ENCODE assay signal across 1 cellular context in the genomic region with DNA sequence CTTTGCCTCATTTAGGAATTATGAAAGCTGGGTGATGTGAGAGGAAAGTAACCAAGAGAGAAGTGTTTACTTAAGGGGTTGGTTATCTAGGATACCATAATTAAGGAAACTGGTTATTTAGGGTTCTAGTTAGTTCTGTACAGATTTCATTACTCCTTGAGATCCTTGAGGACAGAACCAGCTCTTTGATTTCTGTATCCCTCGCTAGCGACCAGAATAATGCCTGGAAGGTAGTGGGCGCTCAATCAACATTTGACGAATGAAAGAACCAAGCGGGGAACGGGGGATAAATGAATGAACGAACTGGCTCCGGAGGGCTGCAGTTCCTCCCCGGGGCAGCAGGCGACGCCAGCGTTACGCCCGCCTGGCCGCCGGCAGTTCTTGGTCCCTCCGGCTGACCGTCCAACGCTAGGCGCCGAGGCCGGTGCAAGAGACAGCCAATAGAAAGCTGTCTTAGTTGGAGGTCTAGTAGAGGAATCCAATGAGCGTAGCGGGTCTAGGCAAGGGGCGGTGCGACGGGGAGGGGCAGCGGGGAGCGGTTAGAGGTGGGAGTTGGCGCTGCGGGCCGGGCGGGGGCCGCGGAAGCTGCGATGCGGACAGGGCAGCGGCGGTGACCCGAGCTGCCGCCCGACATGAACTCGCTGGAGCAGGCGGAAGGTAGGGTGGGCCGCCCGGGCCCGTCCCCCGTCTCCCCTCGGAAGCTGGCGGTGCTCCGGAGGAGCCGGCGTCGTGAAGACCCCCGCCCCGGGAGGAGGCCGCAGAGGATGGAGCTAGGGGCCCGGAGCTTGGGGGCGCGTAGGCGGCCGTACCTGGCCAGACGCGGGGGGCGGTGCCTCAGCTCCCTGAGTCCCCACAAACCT.
A peak's percentile ranks its signal among the peaks of the same experiment; 100 is the strongest.
TF ChIP-seq lines count a peak whose summit lies in the region.

CNEP1R1 (plus strand) TSS at position 542 of the 860 bp plus-strand sequence; CDS start at position 633, 91 bp downstream.

TF ChIP-seq in HepG2, 621 proteins besides CTCF, POLR2A, EP300 and RAD21 (continued from another document and continues in another):
- TF ChIP-seq E2F2 (CRISPR knock-in tag; IDR thresholded peaks at IDR 0.05; ENCODE audit: borderline replicate concordance) = peak; percentile 83; the same call in 1 of the 2 replicates
- no peak for TF ChIP-seq RBAK (CRISPR knock-in tag; IDR thresholded peaks at IDR 0.05)
- peak; percentile 94 for TF ChIP-seq IRF2 (CRISPR knock-in tag; IDR thresholded peaks at IDR 0.05)
- TF ChIP-seq SSRP1 (CRISPR knock-in tag; IDR thresholded peaks at IDR 0.05) = no peak
- TF ChIP-seq ETV5 (CRISPR knock-in tag; IDR thresholded peaks at IDR 0.05; ENCODE audit: borderline replicate concordance) = peak; percentile 76
- TF ChIP-seq FIP1L1 (IDR thresholded peaks at IDR 0.05; ENCODE audit: borderline replicate concordance, insufficient read depth, low read depth, low read length) = no peak
- peak; percentile 78; the same call in 1 of the 2 replicates for TF ChIP-seq NR2C2 (CRISPR knock-in tag; IDR thresholded peaks at IDR 0.05; ENCODE audit: borderline replicate concordance)
- TF ChIP-seq ZNF20 (CRISPR knock-in tag; IDR thresholded peaks at IDR 0.05) = peak; percentile 89; the same call in 1 of the 2 replicates
- no peak for TF ChIP-seq SUZ12 (IDR thresholded peaks at IDR 0.05; ENCODE audit: low read depth, low read length)
- TF ChIP-seq, protein P1, sequence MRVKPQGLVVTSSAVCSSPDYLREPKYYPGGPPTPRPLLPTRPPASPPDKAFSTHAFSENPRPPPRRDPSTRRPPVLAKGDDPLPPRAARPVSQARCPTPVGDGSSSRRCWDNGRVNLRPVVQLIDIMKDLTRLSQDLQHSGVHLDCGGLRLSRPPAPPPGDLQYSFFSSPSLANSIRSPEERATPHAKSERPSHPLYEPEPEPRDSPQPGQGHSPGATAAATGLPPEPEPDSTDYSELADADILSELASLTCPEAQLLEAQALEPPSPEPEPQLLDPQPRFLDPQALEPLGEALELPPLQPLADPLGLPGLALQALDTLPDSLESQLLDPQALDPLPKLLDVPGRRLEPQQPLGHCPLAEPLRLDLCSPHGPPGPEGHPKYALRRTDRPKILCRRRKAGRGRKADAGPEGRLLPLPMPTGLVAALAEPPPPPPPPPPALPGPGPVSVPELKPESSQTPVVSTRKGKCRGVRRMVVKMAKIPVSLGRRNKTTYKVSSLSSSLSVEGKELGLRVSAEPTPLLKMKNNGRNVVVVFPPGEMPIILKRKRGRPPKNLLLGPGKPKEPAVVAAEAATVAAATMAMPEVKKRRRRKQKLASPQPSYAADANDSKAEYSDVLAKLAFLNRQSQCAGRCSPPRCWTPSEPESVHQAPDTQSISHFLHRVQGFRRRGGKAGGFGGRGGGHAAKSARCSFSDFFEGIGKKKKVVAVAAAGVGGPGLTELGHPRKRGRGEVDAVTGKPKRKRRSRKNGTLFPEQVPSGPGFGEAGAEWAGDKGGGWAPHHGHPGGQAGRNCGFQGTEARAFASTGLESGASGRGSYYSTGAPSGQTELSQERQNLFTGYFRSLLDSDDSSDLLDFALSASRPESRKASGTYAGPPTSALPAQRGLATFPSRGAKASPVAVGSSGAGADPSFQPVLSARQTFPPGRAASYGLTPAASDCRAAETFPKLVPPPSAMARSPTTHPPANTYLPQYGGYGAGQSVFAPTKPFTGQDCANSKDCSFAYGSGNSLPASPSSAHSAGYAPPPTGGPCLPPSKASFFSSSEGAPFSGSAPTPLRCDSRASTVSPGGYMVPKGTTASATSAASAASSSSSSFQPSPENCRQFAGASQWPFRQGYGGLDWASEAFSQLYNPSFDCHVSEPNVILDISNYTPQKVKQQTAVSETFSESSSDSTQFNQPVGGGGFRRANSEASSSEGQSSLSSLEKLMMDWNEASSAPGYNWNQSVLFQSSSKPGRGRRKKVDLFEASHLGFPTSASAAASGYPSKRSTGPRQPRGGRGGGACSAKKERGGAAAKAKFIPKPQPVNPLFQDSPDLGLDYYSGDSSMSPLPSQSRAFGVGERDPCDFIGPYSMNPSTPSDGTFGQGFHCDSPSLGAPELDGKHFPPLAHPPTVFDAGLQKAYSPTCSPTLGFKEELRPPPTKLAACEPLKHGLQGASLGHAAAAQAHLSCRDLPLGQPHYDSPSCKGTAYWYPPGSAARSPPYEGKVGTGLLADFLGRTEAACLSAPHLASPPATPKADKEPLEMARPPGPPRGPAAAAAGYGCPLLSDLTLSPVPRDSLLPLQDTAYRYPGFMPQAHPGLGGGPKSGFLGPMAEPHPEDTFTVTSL (CRISPR knock-in tag; IDR thresholded peaks at IDR 0.05; ENCODE audit: borderline replicate concordance) = 0 out of 2 replicates have a peak, but pooled peaks have one; percentile 15
- no peak for TF ChIP-seq MZF1 (CRISPR knock-in tag; IDR thresholded peaks at IDR 0.05; ENCODE audit: borderline replicate concordance)
- TF ChIP-seq KLF15 (CRISPR knock-in tag; IDR thresholded peaks at IDR 0.05; ENCODE audit: borderline replicate concordance) = peak; percentile 49; the same call in 1 of the 2 replicates
- TF ChIP-seq ZNF12 (CRISPR knock-in tag; IDR thresholded peaks at IDR 0.05) = peak; percentile 33; the same call in 1 of the 2 replicates
- no peak for TF ChIP-seq ZBTB8A (CRISPR knock-in tag; IDR thresholded peaks at IDR 0.05; ENCODE audit: borderline replicate concordance, low read depth)
- 0 out of 2 replicates have a peak, but pooled peaks have one; percentile 35 for TF ChIP-seq TOPORS (CRISPR knock-in tag; IDR thresholded peaks at IDR 0.05)
- TF ChIP-seq HOXA9 (CRISPR knock-in tag; IDR thresholded peaks at IDR 0.05; ENCODE audit: borderline replicate concordance) = peak; percentile 87; the same call in 1 of the 2 replicates
- no peak for TF ChIP-seq GTF2F1 (IDR thresholded peaks at IDR 0.05; ENCODE audit: low read length)
- peak; percentile 84 for TF ChIP-seq RELA (CRISPR knock-in tag; IDR thresholded peaks at IDR 0.05)
- TF ChIP-seq, protein P2, sequence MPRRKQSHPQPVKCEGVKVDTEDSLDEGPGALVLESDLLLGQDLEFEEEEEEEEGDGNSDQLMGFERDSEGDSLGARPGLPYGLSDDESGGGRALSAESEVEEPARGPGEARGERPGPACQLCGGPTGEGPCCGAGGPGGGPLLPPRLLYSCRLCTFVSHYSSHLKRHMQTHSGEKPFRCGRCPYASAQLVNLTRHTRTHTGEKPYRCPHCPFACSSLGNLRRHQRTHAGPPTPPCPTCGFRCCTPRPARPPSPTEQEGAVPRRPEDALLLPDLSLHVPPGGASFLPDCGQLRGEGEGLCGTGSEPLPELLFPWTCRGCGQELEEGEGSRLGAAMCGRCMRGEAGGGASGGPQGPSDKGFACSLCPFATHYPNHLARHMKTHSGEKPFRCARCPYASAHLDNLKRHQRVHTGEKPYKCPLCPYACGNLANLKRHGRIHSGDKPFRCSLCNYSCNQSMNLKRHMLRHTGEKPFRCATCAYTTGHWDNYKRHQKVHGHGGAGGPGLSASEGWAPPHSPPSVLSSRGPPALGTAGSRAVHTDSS (CRISPR knock-in tag; conservative IDR thresholded peaks at IDR 0.05) = no peak
- TF ChIP-seq TOE1 (CRISPR knock-in tag; IDR thresholded peaks at IDR 0.05) = no peak
- peak; percentile 71; the same call in 1 of the 2 replicates for TF ChIP-seq ZNF746 (CRISPR knock-in tag; IDR thresholded peaks at IDR 0.05)
- peak; percentile 94 for TF ChIP-seq KDM5B (CRISPR knock-in tag; IDR thresholded peaks at IDR 0.05; ENCODE audit: borderline replicate concordance)
- TF ChIP-seq, protein P3, sequence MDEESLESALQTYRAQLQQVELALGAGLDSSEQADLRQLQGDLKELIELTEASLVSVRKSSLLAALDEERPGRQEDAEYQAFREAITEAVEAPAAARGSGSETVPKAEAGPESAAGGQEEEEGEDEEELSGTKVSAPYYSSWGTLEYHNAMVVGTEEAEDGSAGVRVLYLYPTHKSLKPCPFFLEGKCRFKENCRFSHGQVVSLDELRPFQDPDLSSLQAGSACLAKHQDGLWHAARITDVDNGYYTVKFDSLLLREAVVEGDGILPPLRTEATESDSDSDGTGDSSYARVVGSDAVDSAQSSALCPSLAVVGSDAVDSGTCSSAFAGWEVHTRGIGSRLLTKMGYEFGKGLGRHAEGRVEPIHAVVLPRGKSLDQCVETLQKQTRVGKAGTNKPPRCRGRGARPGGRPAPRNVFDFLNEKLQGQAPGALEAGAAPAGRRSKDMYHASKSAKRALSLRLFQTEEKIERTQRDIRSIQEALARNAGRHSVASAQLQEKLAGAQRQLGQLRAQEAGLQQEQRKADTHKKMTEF (CRISPR knock-in tag; IDR thresholded peaks at IDR 0.05) = peak; percentile 97
- TF ChIP-seq, protein P4, sequence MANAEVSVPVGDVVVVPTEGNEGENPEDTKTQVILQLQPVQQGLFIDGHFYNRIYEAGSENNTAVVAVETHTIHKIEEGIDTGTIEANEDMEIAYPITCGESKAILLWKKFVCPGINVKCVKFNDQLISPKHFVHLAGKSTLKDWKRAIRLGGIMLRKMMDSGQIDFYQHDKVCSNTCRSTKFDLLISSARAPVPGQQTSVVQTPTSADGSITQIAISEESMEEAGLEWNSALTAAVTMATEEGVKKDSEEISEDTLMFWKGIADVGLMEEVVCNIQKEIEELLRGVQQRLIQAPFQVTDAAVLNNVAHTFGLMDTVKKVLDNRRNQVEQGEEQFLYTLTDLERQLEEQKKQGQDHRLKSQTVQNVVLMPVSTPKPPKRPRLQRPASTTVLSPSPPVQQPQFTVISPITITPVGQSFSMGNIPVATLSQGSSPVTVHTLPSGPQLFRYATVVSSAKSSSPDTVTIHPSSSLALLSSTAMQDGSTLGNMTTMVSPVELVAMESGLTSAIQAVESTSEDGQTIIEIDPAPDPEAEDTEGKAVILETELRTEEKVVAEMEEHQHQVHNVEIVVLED (CRISPR knock-in tag; IDR thresholded peaks at IDR 0.05; ENCODE audit: borderline replicate concordance) = peak; percentile 89
- no peak; the same call in 1 of the 2 replicates for TF ChIP-seq HNF4G (IDR thresholded peaks at IDR 0.05; ENCODE audit: borderline replicate concordance, low read depth, low read length)
- 0 out of 2 replicates have a peak, but pooled peaks have one; percentile 27 for TF ChIP-seq HNF4G (CRISPR knock-in tag; IDR thresholded peaks at IDR 0.05; ENCODE audit: borderline replicate concordance, low read depth)
- TF ChIP-seq ZNF761 (CRISPR knock-in tag; conservative IDR thresholded peaks at IDR 0.05) = peak; percentile 74; the same call in 1 of the 2 replicates
- TF ChIP-seq ZFP90 (CRISPR knock-in tag; IDR thresholded peaks at IDR 0.05; ENCODE audit: borderline replicate concordance) = peak; percentile 87; the same call in 1 of the 2 replicates
- TF ChIP-seq RCOR2 (CRISPR knock-in tag; IDR thresholded peaks at IDR 0.05) = peak; percentile 83
- peak; percentile 77; the same call in 1 of the 2 replicates for TF ChIP-seq ZMYM3 (CRISPR knock-in tag; IDR thresholded peaks at IDR 0.05)
- no peak; the same call in 1 of the 2 replicates for TF ChIP-seq KDM6A (CRISPR knock-in tag; IDR thresholded peaks at IDR 0.05; ENCODE audit: low read depth)
- peak; percentile 76 for TF ChIP-seq PHF5A (CRISPR knock-in tag; IDR thresholded peaks at IDR 0.05; ENCODE audit: low read depth, unreplicated experiment)
- TF ChIP-seq RORA (CRISPR knock-in tag; IDR thresholded peaks at IDR 0.05) = no peak
- TF ChIP-seq PAX8 (CRISPR knock-in tag; IDR thresholded peaks at IDR 0.05; ENCODE audit: borderline replicate concordance) = peak; percentile 54; the same call in 1 of the 2 replicates
- TF ChIP-seq PAWR (CRISPR knock-in tag; IDR thresholded peaks at IDR 0.05; ENCODE audit: borderline replicate concordance) = no peak
- TF ChIP-seq ZNF101 (CRISPR knock-in tag; IDR thresholded peaks at IDR 0.05; ENCODE audit: borderline replicate concordance, low read depth) = no peak
- TF ChIP-seq ZBTB14 (CRISPR knock-in tag; IDR thresholded peaks at IDR 0.05) = peak; percentile 29; the same call in 1 of the 2 replicates
- TF ChIP-seq TCF7 (IDR thresholded peaks at IDR 0.05; ENCODE audit: low read depth) = no peak
- TF ChIP-seq EZH2 (conservative IDR thresholded peaks at IDR 0.05; ENCODE audit: low read depth, low read length) = no peak
- TF ChIP-seq, protein P5, sequence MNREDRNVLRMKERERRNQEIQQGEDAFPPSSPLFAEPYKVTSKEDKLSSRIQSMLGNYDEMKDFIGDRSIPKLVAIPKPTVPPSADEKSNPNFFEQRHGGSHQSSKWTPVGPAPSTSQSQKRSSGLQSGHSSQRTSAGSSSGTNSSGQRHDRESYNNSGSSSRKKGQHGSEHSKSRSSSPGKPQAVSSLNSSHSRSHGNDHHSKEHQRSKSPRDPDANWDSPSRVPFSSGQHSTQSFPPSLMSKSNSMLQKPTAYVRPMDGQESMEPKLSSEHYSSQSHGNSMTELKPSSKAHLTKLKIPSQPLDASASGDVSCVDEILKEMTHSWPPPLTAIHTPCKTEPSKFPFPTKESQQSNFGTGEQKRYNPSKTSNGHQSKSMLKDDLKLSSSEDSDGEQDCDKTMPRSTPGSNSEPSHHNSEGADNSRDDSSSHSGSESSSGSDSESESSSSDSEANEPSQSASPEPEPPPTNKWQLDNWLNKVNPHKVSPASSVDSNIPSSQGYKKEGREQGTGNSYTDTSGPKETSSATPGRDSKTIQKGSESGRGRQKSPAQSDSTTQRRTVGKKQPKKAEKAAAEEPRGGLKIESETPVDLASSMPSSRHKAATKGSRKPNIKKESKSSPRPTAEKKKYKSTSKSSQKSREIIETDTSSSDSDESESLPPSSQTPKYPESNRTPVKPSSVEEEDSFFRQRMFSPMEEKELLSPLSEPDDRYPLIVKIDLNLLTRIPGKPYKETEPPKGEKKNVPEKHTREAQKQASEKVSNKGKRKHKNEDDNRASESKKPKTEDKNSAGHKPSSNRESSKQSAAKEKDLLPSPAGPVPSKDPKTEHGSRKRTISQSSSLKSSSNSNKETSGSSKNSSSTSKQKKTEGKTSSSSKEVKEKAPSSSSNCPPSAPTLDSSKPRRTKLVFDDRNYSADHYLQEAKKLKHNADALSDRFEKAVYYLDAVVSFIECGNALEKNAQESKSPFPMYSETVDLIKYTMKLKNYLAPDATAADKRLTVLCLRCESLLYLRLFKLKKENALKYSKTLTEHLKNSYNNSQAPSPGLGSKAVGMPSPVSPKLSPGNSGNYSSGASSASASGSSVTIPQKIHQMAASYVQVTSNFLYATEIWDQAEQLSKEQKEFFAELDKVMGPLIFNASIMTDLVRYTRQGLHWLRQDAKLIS (CRISPR knock-in tag; IDR thresholded peaks at IDR 0.05) = no peak
- peak; percentile 95 for TF ChIP-seq HOXA5 (CRISPR knock-in tag; IDR thresholded peaks at IDR 0.05)
- TF ChIP-seq FOXJ3 (CRISPR knock-in tag; IDR thresholded peaks at IDR 0.05; ENCODE audit: borderline replicate concordance) = peak; percentile 59
- TF ChIP-seq ZNF780A (CRISPR knock-in tag; IDR thresholded peaks at IDR 0.05) = 0 out of 2 replicates have a peak, but pooled peaks have one; percentile 70
